ENCODE assay signal across 9 cellular contexts in the genomic region with DNA sequence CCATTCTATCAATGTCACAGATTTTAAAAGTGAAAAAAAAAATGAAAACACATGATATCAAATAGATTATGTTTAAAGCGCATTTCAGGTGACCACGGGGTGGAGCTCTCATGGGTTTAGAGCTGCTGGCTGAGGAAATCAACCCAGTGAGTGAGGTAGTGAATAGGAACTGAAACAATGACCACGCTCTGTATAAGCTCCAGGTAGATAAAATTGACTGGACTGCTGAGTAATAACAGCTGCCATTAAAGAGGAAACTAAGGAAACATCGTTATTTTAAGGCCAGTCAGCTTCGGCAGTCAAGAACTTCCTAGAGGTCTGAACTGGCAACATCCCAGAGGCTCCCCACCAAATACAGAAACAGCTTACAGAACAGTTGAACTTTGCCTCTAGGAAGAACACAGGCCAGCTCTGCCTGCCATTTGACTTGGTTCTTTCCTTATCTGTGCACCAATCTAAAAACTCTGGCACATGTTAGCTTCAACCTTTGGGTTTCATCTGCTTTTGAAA.
A peak's percentile ranks its signal among the peaks of the same experiment; 100 is the strongest.
DNase-seq lines count a peak whose midpoint lies in the region; ATAC-seq and TF ChIP-seq lines count a peak whose summit lies in the region.
"Had no signal": no experiment of that assay in that cellular context is flagged by ENCODE, and none has a peak within 500 bp of the region (broad histone marks: within the 10 kb centered on the region; RNA-seq: fewer than 3 reads in every experiment).

No MANE protein-coding gene starts in this region.

- no peak overlapping the region for H3K4me3 Mint-ChIP-seq in activated T-cell treated with anti-CD3 and anti-CD28 coated beads, Interleukin-2, amount 50 U/mL, for 72 hours
- no peak overlapping the region for H3K4me3 Mint-ChIP-seq in activated T-cell treated with anti-CD3 and anti-CD28 coated beads, Interleukin-2, amount 50 U/mL, for 4 hours
- H3K4me3 Mint-ChIP-seq: central memory CD8-positive, alpha-beta T cell had no signal

- peak in 1 of 2 donors; percentile 54 for ATAC-seq in activated T-cell treated with anti-CD3 and anti-CD28 coated beads, Interleukin-2, amount 50 U/mL, for 72 hours (replicated peaks in 1 of 2)
- ATAC-seq in activated T-cell treated with anti-CD3 and anti-CD28 coated beads, Interleukin-2, amount 50 U/mL, for 4 hours, result no peak
- ATAC-seq in GM21529 (IDR thresholded peaks at IDR 0.05; ENCODE audit: unreplicated experiment), result peak; percentile 100
- peak; percentile 100 for ATAC-seq in HG03565 (IDR thresholded peaks at IDR 0.05; ENCODE audit: unreplicated experiment)

- H3K9me3 Mint-ChIP-seq in activated T-cell treated with anti-CD3 and anti-CD28 coated beads, Interleukin-2, amount 50 U/mL, for 72 hours, result no peaks in the 10 kb centered on the region
- no peaks in the 10 kb centered on the region for H3K9me3 Mint-ChIP-seq in activated T-cell treated with anti-CD3 and anti-CD28 coated beads, Interleukin-2, amount 50 U/mL, for 4 hours
- H3K9me3 Mint-ChIP-seq: central memory CD8-positive, alpha-beta T cell had no signal

- H3K4me1 Mint-ChIP-seq in activated T-cell treated with anti-CD3 and anti-CD28 coated beads, Interleukin-2, amount 50 U/mL, for 72 hours (ENCODE audit: low read depth), result no peaks in the 10 kb centered on the region
- peaks cover 4% of the 10 kb centered on the region for H3K4me1 Mint-ChIP-seq in activated T-cell treated with anti-CD3 and anti-CD28 coated beads, Interleukin-2, amount 50 U/mL, for 4 hours (ENCODE audit: low read depth)
- H3K4me1 Mint-ChIP-seq: central memory CD8-positive, alpha-beta T cell had no signal

- no peaks in the 10 kb centered on the region for H3K36me3 Mint-ChIP-seq in activated T-cell treated with anti-CD3 and anti-CD28 coated beads, Interleukin-2, amount 50 U/mL, for 72 hours (ENCODE audit: insufficient read depth in 2 of 2)
- no peaks in the 10 kb centered on the region for H3K36me3 Mint-ChIP-seq in activated T-cell treated with anti-CD3 and anti-CD28 coated beads, Interleukin-2, amount 50 U/mL, for 4 hours (ENCODE audit: insufficient read depth)

- no peak overlapping the region for H3K27ac Mint-ChIP-seq in activated T-cell treated with anti-CD3 and anti-CD28 coated beads, Interleukin-2, amount 50 U/mL, for 72 hours

- peak; percentile 11 to 15 for DNase-seq in activated T-cell treated with anti-CD3 and anti-CD28 coated beads, Interleukin-2, amount 50 U/mL, for 72 hours
- no peak for DNase-seq in activated T-cell treated with anti-CD3 and anti-CD28 coated beads, Interleukin-2, amount 50 U/mL, for 4 hours
- DNase-seq in RPMI8226 (peak; percentile 83), fibroblast of mammary gland (ENCODE audit: low read depth) (peak; percentile 36), pons (ENCODE audit: low spot score) (peak; percentile 45), hypothalamus (lab: John Stamatoyannopoulos, UW) (no peak)

- no peaks in the 10 kb centered on the region for H3K27me3 Mint-ChIP-seq in activated T-cell treated with anti-CD3 and anti-CD28 coated beads, Interleukin-2, amount 50 U/mL, for 72 hours (ENCODE audit: low read depth)
- H3K27me3 Mint-ChIP-seq in activated T-cell treated with anti-CD3 and anti-CD28 coated beads, Interleukin-2, amount 50 U/mL, for 4 hours (ENCODE audit: low read depth), result no peaks in the 10 kb centered on the region
- H3K27me3 Mint-ChIP-seq: central memory CD8-positive, alpha-beta T cell had no signal

- TF ChIP-seq CTCF in fibroblast of mammary gland (conservative IDR thresholded peaks at IDR 0.05; ENCODE audit: control insufficient read depth, insufficient read depth, low read depth, low read length), result peak; percentile 41

- no peak overlapping the region for H3K4me3 ChIP-seq in fibroblast of mammary gland (ENCODE audit: control insufficient read depth, low read depth, low read length)

Comparison
In these comparisons a context has a peak if more than half of its experiments do, and no peak if none do; other contexts are left out.
1. DNase-seq: peak in activated T-cell treated with anti-CD3 and anti-CD28 coated beads, Interleukin-2, amount 50 U/mL, for 72 hours (2 of 2), RPMI8226 (single experiment), fibroblast of mammary gland (single experiment) and pons (single experiment); none in activated T-cell treated with anti-CD3 and anti-CD28 coated beads, Interleukin-2, amount 50 U/mL, for 4 hours (single experiment) and hypothalamus (0 of 51).
2. ATAC-seq: peak in GM21529 (single experiment) and HG03565 (single experiment); none in activated T-cell treated with anti-CD3 and anti-CD28 coated beads, Interleukin-2, amount 50 U/mL, for 4 hours (0 of 2).